19 cellular contexts compared by ENCODE assay signal in genomic region chr18:76562286-76562840, GRCh38.
DNase-seq lines count a peak whose midpoint lies in the region; ATAC-seq, FAIRE-seq and TF ChIP-seq lines count a peak whose summit lies in the region.
"Had no signal": no experiment of that assay in that cellular context is flagged by ENCODE, and none has a peak within 500 bp of the region (broad histone marks: within the 10 kb centered on the region; RNA-seq: fewer than 3 reads in every experiment).

No MANE protein-coding gene starts in this region.

- no peak overlapping the region for H3K4me3 ChIP-seq in astrocyte (ENCODE audit: insufficient read depth, low read depth, low read length)
- H3K4me3 ChIP-seq: BLaER1 treated with 17β-estradiol and CSF1 and Interleukin-3, amounts not matched to agents 10 nM and 100 nM; GM23338 had no signal

- H3K27me3 Mint-ChIP-seq in astrocyte (ENCODE audit: low read depth, unreplicated experiment): no peaks in the 10 kb centered on the region

- H3K27ac Mint-ChIP-seq in astrocyte (ENCODE audit: unreplicated experiment): peak overlapping the region; percentile 58
- H3K27ac Mint-ChIP-seq: B cell; CD4-positive, CD25-positive, alpha-beta regulatory T cell; GM23338 had no signal

- H3K27ac ChIP-seq in astrocyte (ENCODE audit: low read depth, low read length): no peak overlapping the region
- H3K27ac ChIP-seq: BLaER1 treated with 17β-estradiol and CSF1 and Interleukin-3, amounts not matched to agents 10 nM and 100 nM had no signal

- no peaks in the 10 kb centered on the region for H3K9me3 ChIP-seq in astrocyte (ENCODE audit: insufficient read depth, low read depth, low read length)

- no peak overlapping the region for H2AFZ ChIP-seq in astrocyte (ENCODE audit: low read depth, low read length)
- H2AFZ ChIP-seq: GM23338 had no signal

- H3K36me3 ChIP-seq in astrocyte (ENCODE audit: insufficient read depth, low read length): no peaks in the 10 kb centered on the region
- H3K36me3 ChIP-seq: BLaER1 treated with 17β-estradiol and CSF1 and Interleukin-3, amounts not matched to agents 10 nM and 100 nM had no signal

- no peak overlapping the region for H3K4me2 ChIP-seq in astrocyte (ENCODE audit: low read length)
- H3K4me2 ChIP-seq: BLaER1 treated with 17β-estradiol and CSF1 and Interleukin-3, amounts not matched to agents 10 nM and 100 nM; GM23338 had no signal

- no peak for TF ChIP-seq CTCF in D721Med (IDR thresholded peaks at IDR 0.05; ENCODE audit: insufficient read depth, missing control alignments)
- TF ChIP-seq CTCF in astrocyte (IDR thresholded peaks at IDR 0.05; ENCODE audit: insufficient read depth, low read depth, low read length): no peak

- no peak for ATAC-seq in GM19328 (IDR thresholded peaks at IDR 0.05; ENCODE audit: unreplicated experiment)
- ATAC-seq in GM18907 (IDR thresholded peaks at IDR 0.05; ENCODE audit: unreplicated experiment): no peak
- no peak for ATAC-seq in GM21423 (IDR thresholded peaks at IDR 0.05; ENCODE audit: unreplicated experiment)
- ATAC-seq: GM23338, HepG2 had no signal

- no peaks in the 10 kb centered on the region for H3K27me3 ChIP-seq in astrocyte (ENCODE audit: insufficient read depth, low read length)
- H3K27me3 ChIP-seq: BLaER1 treated with 17β-estradiol and CSF1 and Interleukin-3, amounts not matched to agents 10 nM and 100 nM had no signal

- no peaks in the 10 kb centered on the region for H3K36me3 Mint-ChIP-seq in astrocyte (ENCODE audit: low read depth, unreplicated experiment)
- H3K36me3 Mint-ChIP-seq: CD4-positive, CD25-positive, alpha-beta regulatory T cell; CD8-positive, alpha-beta memory T cell had no signal

- DNase-seq in D721Med (ENCODE audit: insufficient read length, low spot score) (no peak), astrocyte (ENCODE audit: low read depth) (no peak), islet precursor cell (peak; percentile 39), urothelium cell line (ENCODE audit: low spot score) (no peak)
- DNase-seq: CD4-positive, CD25-positive, alpha-beta regulatory T cell; CD8-positive, alpha-beta memory T cell; COR-L47; DMS153; DMS79; GDM1 had no signal

- H3K9ac ChIP-seq in astrocyte (ENCODE audit: low read length): no peak overlapping the region
- H3K9ac ChIP-seq: BLaER1 treated with 17β-estradiol and CSF1 and Interleukin-3, amounts not matched to agents 10 nM and 100 nM had no signal

- no peaks in the 10 kb centered on the region for H3K9me3 Mint-ChIP-seq in astrocyte (ENCODE audit: unreplicated experiment)
- H3K9me3 Mint-ChIP-seq: CD8-positive, alpha-beta memory T cell; GM23338 had no signal

- peaks cover 15% of the 10 kb centered on the region for H3K4me1 ChIP-seq in astrocyte (ENCODE audit: insufficient read depth, low read length)

- H3K79me2 ChIP-seq in astrocyte (ENCODE audit: insufficient read depth, low read length): no peaks in the 10 kb centered on the region

- H3K4me1 Mint-ChIP-seq in astrocyte (ENCODE audit: low read depth, unreplicated experiment): peaks cover 13% of the 10 kb centered on the region

- no peak overlapping the region for H3K4me3 Mint-ChIP-seq in astrocyte (ENCODE audit: unreplicated experiment)
- H3K4me3 Mint-ChIP-seq: B cell; CD4-positive, CD25-positive, alpha-beta regulatory T cell; CD8-positive, alpha-beta memory T cell; GM23338 had no signal

- H4K20me1 ChIP-seq in astrocyte (ENCODE audit: insufficient read depth, low read length): no peaks in the 10 kb centered on the region
- H4K20me1 ChIP-seq: BLaER1 treated with 17β-estradiol and CSF1 and Interleukin-3, amounts not matched to agents 10 nM and 100 nM had no signal

- peak; percentile 53 for FAIRE-seq in D721Med (lab: Jason Lieb, UNC)
- FAIRE-seq in astrocyte (lab: Jason Lieb, UNC): no peak
- FAIRE-seq in urothelium cell line (lab: Jason Lieb, UNC): peak; percentile 5
- FAIRE-seq: GM12892, HepG2, HTR-8/SVneo had no signal
